8 cellular contexts compared by ENCODE assay signal in genomic region chr6:47478233-47479155, GRCh38. TPM values are rescaled to one million over a fixed set of nuclear protein-coding genes. Genes with fewer than 3 reads are reported as not detected.
DNase-seq lines count a peak whose midpoint lies in the region; ATAC-seq and TF ChIP-seq lines count a peak whose summit lies in the region.

No MANE protein-coding gene starts in this region.

- WGBS in smooth muscle cell (ENCODE audit: low lambda C conversion rate), result under 1% methylated on average over 22 of the region's 31 CpGs

- H3K36me3 Mint-ChIP-seq in activated CD4-positive, alpha-beta T cell treated with anti-CD3 and anti-CD28 coated beads, Interleukin-2, amount 10 ng/mL, durations not matched to agents 24 days and 14 days (ENCODE audit: low read depth), result no peaks in the 10 kb centered on the region

- H3K79me2 ChIP-seq in smooth muscle cell (ENCODE audit: low read depth), result peaks cover 54% of the 10 kb centered on the region

- ATAC-seq in HG02571 (IDR thresholded peaks at IDR 0.05; ENCODE audit: unreplicated experiment), result peak; percentile 32

- intact Hi-C loops in activated CD4-positive, alpha-beta T cell treated with anti-CD3 and anti-CD28 coated beads, Interleukin-2, amount 10 ng/mL, durations not matched to agents 24 days and 14 days (cut with micrococcal nuclease), result loop anchor here (1.0 to 10.0 kb wide), 2 partner anchors 64 to 126 kb away; no protein-coding TSS in a partner anchor

- H3K4me1 Mint-ChIP-seq in activated CD4-positive, alpha-beta T cell treated with anti-CD3 and anti-CD28 coated beads, Interleukin-2, amount 10 ng/mL, durations not matched to agents 24 days and 14 days, result peaks cover 30% of the 10 kb centered on the region

- no peaks in the 10 kb centered on the region for H3K36me3 ChIP-seq in smooth muscle cell (ENCODE audit: low read depth)

- no peak for TF ChIP-seq CTCF in smooth muscle cell (IDR thresholded peaks at IDR 0.05; ENCODE audit: borderline replicate concordance, insufficient read depth, poor library complexity, severe bottlenecking)

- H2AFZ ChIP-seq in smooth muscle cell (ENCODE audit: low read depth), result peak overlapping the region; percentile 92

- peak overlapping the region; percentile 92 for H3K4me2 ChIP-seq in smooth muscle cell

- no peaks in the 10 kb centered on the region for H3F3A ChIP-seq in smooth muscle cell (ENCODE audit: low read depth)

- H3K4me3 Mint-ChIP-seq in activated CD4-positive, alpha-beta T cell treated with anti-CD3 and anti-CD28 coated beads, Interleukin-2, amount 10 ng/mL, durations not matched to agents 24 days and 14 days, result peak overlapping the region; percentile 95

- no peak for DNase-seq in activated CD4-positive, alpha-beta T cell treated with anti-CD3 and anti-CD28 coated beads, Interleukin-2, amount 10 ng/mL, durations not matched to agents 24 days and 14 days
- no peak for DNase-seq in activated CD4-positive, alpha-beta T cell treated with anti-CD3 and anti-CD28 coated beads, Interleukin-2, amount 50 U/mL, for 1 hour
- DNase-seq in NCI-H524 treated with DMSO at 0.1 percent for 48 hours (lab: John Stamatoyannopoulos, UW) (peak; percentile 2), astrocyte of the hippocampus (ENCODE audit: low read depth, low spot score) (peak; percentile 45), iPS-NIHi7 (ENCODE audit: extremely low spot score) (peak; percentile 65), smooth muscle cell (lab: John Stamatoyannopoulos, UW; ENCODE audit: unreplicated experiment) (no peak), NCI-H1092 treated with DMSO at 0.1 percent for 48 hours (lab: John Stamatoyannopoulos, UW) (no peak)

- no peaks in the 10 kb centered on the region for H3K9me3 Mint-ChIP-seq in activated CD4-positive, alpha-beta T cell treated with anti-CD3 and anti-CD28 coated beads, Interleukin-2, amount 10 ng/mL, durations not matched to agents 24 days and 14 days

- H3K27ac Mint-ChIP-seq in activated CD4-positive, alpha-beta T cell treated with anti-CD3 and anti-CD28 coated beads, Interleukin-2, amount 10 ng/mL, durations not matched to agents 24 days and 14 days, result peak overlapping the region; percentile 95

- peaks cover 35% of the 10 kb centered on the region for H4K20me1 ChIP-seq in smooth muscle cell (ENCODE audit: low read depth)

- no peaks in the 10 kb centered on the region for H3K27me3 ChIP-seq in smooth muscle cell (ENCODE audit: low read depth)

- H3K4me1 ChIP-seq in smooth muscle cell (ENCODE audit: low read depth), result peaks cover 35% of the 10 kb centered on the region

- H3K27ac ChIP-seq in smooth muscle cell (ENCODE audit: low read depth), result peak overlapping the region; percentile 90

- peak overlapping the region; percentile 76 for H3K4me3 ChIP-seq in smooth muscle cell

- no peaks in the 10 kb centered on the region for H3K27me3 Mint-ChIP-seq in activated CD4-positive, alpha-beta T cell treated with anti-CD3 and anti-CD28 coated beads, Interleukin-2, amount 10 ng/mL, durations not matched to agents 24 days and 14 days

- H3K9me3 ChIP-seq in smooth muscle cell (replicated peaks; ENCODE audit: low read depth), result no peaks in the 10 kb centered on the region

- H3K9ac ChIP-seq in smooth muscle cell (ENCODE audit: low read depth), result peak overlapping the region; percentile 94

RNA-seq across cellular contexts. Expression of gene CD2AP, which starts 0.9 kb away (rescaled TPM):
- 26.3 and 29.6 TPM in 2 replicates for total RNA-seq in activated CD4-positive, alpha-beta T cell treated with anti-CD3 and anti-CD28 coated beads, Interleukin-2, amount 10 ng/mL, durations not matched to agents 24 days and 14 days
- total RNA-seq in smooth muscle cell, result 33.4 and 37.2 TPM in 2 replicates
- polyA plus RNA-seq in smooth muscle cell, result 7.4 and 15.5 TPM in 2 replicates

Comparison
In these comparisons a context has a peak if more than half of its experiments do, and no peak if none do; other contexts are left out.
1. DNase-seq: peak in NCI-H524 treated with DMSO at 0.1 percent for 48 hours (single experiment), astrocyte of the hippocampus (single experiment) and iPS-NIHi7 (single experiment); none in activated CD4-positive, alpha-beta T cell treated with anti-CD3 and anti-CD28 coated beads, Interleukin-2, amount 10 ng/mL, durations not matched to agents 24 days and 14 days (single experiment), activated CD4-positive, alpha-beta T cell treated with anti-CD3 and anti-CD28 coated beads, Interleukin-2, amount 50 U/mL, for 1 hour (single experiment), smooth muscle cell (single experiment) and NCI-H1092 treated with DMSO at 0.1 percent for 48 hours (single experiment).